14 cellular contexts compared by ENCODE assay signal in genomic region chr12:12408265-12408690, GRCh38. TPM values are rescaled to one million over a fixed set of nuclear protein-coding genes. Genes with fewer than 3 reads are reported as not detected.
DNase-seq lines count a peak whose midpoint lies in the region; ATAC-seq lines count a peak whose summit lies in the region.
"Had no signal": no experiment of that assay in that cellular context is flagged by ENCODE, and none has a peak within 500 bp of the region (broad histone marks: within the 10 kb centered on the region; RNA-seq: fewer than 3 reads in every experiment).

No MANE protein-coding gene starts in this region.

- intact Hi-C loops in activated T-helper 1 cell treated with anti-CD3 and anti-CD28 coated beads, Interleukin-12 subunit alpha, Interleukin-12 subunit beta, Interleukin-2, Interleukin-4 antibody, amounts not matched to agents 30 ng/mL and 10 ng/mL and 1 ng/mL, durations not matched to agents 14 hours and 24 hours and 36 hours (cut with micrococcal nuclease): loop anchor here (1.0 kb wide), 1 partner anchor 23 kb away; no protein-coding TSS in a partner anchor

- peak overlapping the region; percentile 39 for H3K27ac Mint-ChIP-seq in activated T-cell treated with anti-CD3 and anti-CD28 coated beads, Interleukin-2, amount 50 U/mL, for 72 hours
- peak overlapping the region; percentile 77 for H3K27ac Mint-ChIP-seq in activated T-helper 1 cell treated with anti-CD3 and anti-CD28 coated beads, Interleukin-12 subunit alpha, Interleukin-12 subunit beta, Interleukin-2, Interleukin-4 antibody, amounts not matched to agents 30 ng/mL and 10 ng/mL and 1 ng/mL, durations not matched to agents 14 hours and 24 hours and 36 hours
- H3K27ac Mint-ChIP-seq in stimulated activated effector memory CD8-positive, alpha-beta T cell treated with anti-CD3 and anti-CD28 coated beads, Interleukin-12 subunit alpha, Interleukin-12 subunit beta, amount 100 ng/mL, for 72 hours: peak overlapping the region; percentile 0
- H3K27ac Mint-ChIP-seq: endodermal cell had no signal

- peak overlapping the region in 1 of 2 donors; percentile 2 for H3K4me3 Mint-ChIP-seq in activated T-cell treated with anti-CD3 and anti-CD28 coated beads, Interleukin-2, amount 50 U/mL, for 72 hours
- H3K4me3 Mint-ChIP-seq in activated T-helper 1 cell treated with anti-CD3 and anti-CD28 coated beads, Interleukin-12 subunit alpha, Interleukin-12 subunit beta, Interleukin-2, Interleukin-4 antibody, amounts not matched to agents 30 ng/mL and 10 ng/mL and 1 ng/mL, durations not matched to agents 14 hours and 24 hours and 36 hours: no peak overlapping the region
- H3K4me3 Mint-ChIP-seq in stimulated activated effector memory CD8-positive, alpha-beta T cell treated with anti-CD3 and anti-CD28 coated beads, Interleukin-12 subunit alpha, Interleukin-12 subunit beta, amount 100 ng/mL, for 72 hours: no peak overlapping the region
- H3K4me3 Mint-ChIP-seq: endodermal cell had no signal

- peak in 1 of 2 donors; percentile 67 for ATAC-seq in activated T-cell treated with anti-CD3 and anti-CD28 coated beads, Interleukin-2, amount 50 U/mL, for 72 hours (replicated peaks in 1 of 2)
- peak; percentile 70 for ATAC-seq in HG02981 (IDR thresholded peaks at IDR 0.05; ENCODE audit: unreplicated experiment)
- ATAC-seq in stimulated activated effector memory CD8-positive, alpha-beta T cell treated with anti-CD3 and anti-CD28 coated beads, Interleukin-12 subunit alpha, Interleukin-12 subunit beta, amount 100 ng/mL, for 72 hours: peak; percentile 87

- peaks cover 26% of the 10 kb centered on the region for H3K4me1 Mint-ChIP-seq in activated T-cell treated with anti-CD3 and anti-CD28 coated beads, Interleukin-2, amount 50 U/mL, for 72 hours (ENCODE audit: low read depth)
- peaks cover 26% of the 10 kb centered on the region for H3K4me1 Mint-ChIP-seq in activated T-helper 1 cell treated with anti-CD3 and anti-CD28 coated beads, Interleukin-12 subunit alpha, Interleukin-12 subunit beta, Interleukin-2, Interleukin-4 antibody, amounts not matched to agents 30 ng/mL and 10 ng/mL and 1 ng/mL, durations not matched to agents 14 hours and 24 hours and 36 hours (ENCODE audit: low read depth)
- peaks cover 21% of the 10 kb centered on the region for H3K4me1 Mint-ChIP-seq in stimulated activated effector memory CD8-positive, alpha-beta T cell treated with anti-CD3 and anti-CD28 coated beads, Interleukin-12 subunit alpha, Interleukin-12 subunit beta, amount 100 ng/mL, for 72 hours

- no peaks in the 10 kb centered on the region for H3K27me3 Mint-ChIP-seq in activated T-cell treated with anti-CD3 and anti-CD28 coated beads, Interleukin-2, amount 50 U/mL, for 72 hours (ENCODE audit: low read depth)
- H3K27me3 Mint-ChIP-seq in activated T-helper 1 cell treated with anti-CD3 and anti-CD28 coated beads, Interleukin-12 subunit alpha, Interleukin-12 subunit beta, Interleukin-2, Interleukin-4 antibody, amounts not matched to agents 30 ng/mL and 10 ng/mL and 1 ng/mL, durations not matched to agents 14 hours and 24 hours and 36 hours (ENCODE audit: insufficient read depth): no peaks in the 10 kb centered on the region

- DNase-seq in activated T-cell treated with anti-CD3 and anti-CD28 coated beads, Interleukin-2, amount 50 U/mL, for 72 hours: no peak
- DNase-seq in activated T-cell treated with anti-CD3 and anti-CD28 coated beads for 4 hours (no peak), middle frontal gyrus (ENCODE audit: extremely low spot score, low spot score) (no peak), NCI-H128 (lab: John Stamatoyannopoulos, UW; ENCODE audit: unreplicated experiment) (no peak), amniotic stem cell (lab: John Stamatoyannopoulos, UW) (no peak)
- DNase-seq in activated T-helper 1 cell treated with anti-CD3 and anti-CD28 coated beads, Interleukin-12 subunit alpha, Interleukin-12 subunit beta, Interleukin-2, Interleukin-4 antibody, amounts not matched to agents 30 ng/mL and 10 ng/mL and 1 ng/mL, durations not matched to agents 14 hours and 24 hours and 36 hours (ENCODE audit: low spot score): no peak
- DNase-seq in stimulated activated effector memory CD8-positive, alpha-beta T cell treated with anti-CD3 and anti-CD28 coated beads, Interleukin-12 subunit alpha, Interleukin-12 subunit beta, amount 100 ng/mL, for 72 hours (ENCODE audit: low spot score in 2 of 2): no peak
- DNase-seq: caudate nucleus; endodermal cell; NCI-H187; NCI-H524; posterior cingulate gyrus; stimulated activated naive CD4-positive, alpha-beta T cell treated with Interleukin-2 at 50 U/mL for 16 hours had no signal

- H3K36me3 Mint-ChIP-seq in activated T-cell treated with anti-CD3 and anti-CD28 coated beads, Interleukin-2, amount 50 U/mL, for 72 hours (ENCODE audit: insufficient read depth in 2 of 2): peaks cover 8 to 13% of the 10 kb centered on the region in 2 donors
- peaks cover 33% of the 10 kb centered on the region for H3K36me3 Mint-ChIP-seq in activated T-helper 1 cell treated with anti-CD3 and anti-CD28 coated beads, Interleukin-12 subunit alpha, Interleukin-12 subunit beta, Interleukin-2, Interleukin-4 antibody, amounts not matched to agents 30 ng/mL and 10 ng/mL and 1 ng/mL, durations not matched to agents 14 hours and 24 hours and 36 hours (ENCODE audit: low read depth)
- H3K36me3 Mint-ChIP-seq in stimulated activated effector memory CD8-positive, alpha-beta T cell treated with anti-CD3 and anti-CD28 coated beads, Interleukin-12 subunit alpha, Interleukin-12 subunit beta, amount 100 ng/mL, for 72 hours: no peaks in the 10 kb centered on the region

- peaks cover 0 to 2% of the 10 kb centered on the region in 2 donors for H3K9me3 Mint-ChIP-seq in activated T-cell treated with anti-CD3 and anti-CD28 coated beads, Interleukin-2, amount 50 U/mL, for 72 hours
- H3K9me3 Mint-ChIP-seq in activated T-helper 1 cell treated with anti-CD3 and anti-CD28 coated beads, Interleukin-12 subunit alpha, Interleukin-12 subunit beta, Interleukin-2, Interleukin-4 antibody, amounts not matched to agents 30 ng/mL and 10 ng/mL and 1 ng/mL, durations not matched to agents 14 hours and 24 hours and 36 hours: peaks cover 6% of the 10 kb centered on the region
- H3K9me3 Mint-ChIP-seq in stimulated activated effector memory CD8-positive, alpha-beta T cell treated with anti-CD3 and anti-CD28 coated beads, Interleukin-12 subunit alpha, Interleukin-12 subunit beta, amount 100 ng/mL, for 72 hours: no peaks in the 10 kb centered on the region

RNA-seq across cellular contexts. Expression of gene BORCS5, which starts 51.4 kb away (rescaled TPM):
- total RNA-seq in activated T-cell treated with anti-CD3 and anti-CD28 coated beads, Interleukin-2, amount 50 U/mL, for 72 hours: 10 to 100 TPM; 37.7 to 44.9 TPM
- 34.5 and 39.6 TPM in 2 replicates for total RNA-seq in activated T-helper 1 cell treated with anti-CD3 and anti-CD28 coated beads, Interleukin-12 subunit alpha, Interleukin-12 subunit beta, Interleukin-2, Interleukin-4 antibody, amounts not matched to agents 30 ng/mL and 10 ng/mL and 1 ng/mL, durations not matched to agents 14 hours and 24 hours and 36 hours

RNA-seq across cellular contexts. Expression of gene MANSC1, which starts 58.2 kb away (rescaled TPM):
- 1 to 10 TPM in 1 of 2 donors, under 1 TPM in 1; 0.65 to 1.5 TPM for total RNA-seq in activated T-cell treated with anti-CD3 and anti-CD28 coated beads, Interleukin-2, amount 50 U/mL, for 72 hours
- 0.83 and 1.4 TPM in 2 replicates for total RNA-seq in activated T-helper 1 cell treated with anti-CD3 and anti-CD28 coated beads, Interleukin-12 subunit alpha, Interleukin-12 subunit beta, Interleukin-2, Interleukin-4 antibody, amounts not matched to agents 30 ng/mL and 10 ng/mL and 1 ng/mL, durations not matched to agents 14 hours and 24 hours and 36 hours

Comparison
In these comparisons a context has a peak if more than half of its experiments do, and no peak if none do; other contexts are left out.
1. H3K27ac Mint-ChIP-seq: peak in every context shown above with its lines; median percentile 77 in activated T-helper 1 cell treated with anti-CD3 and anti-CD28 coated beads, Interleukin-12 subunit alpha, Interleukin-12 subunit beta, Interleukin-2, Interleukin-4 antibody, amounts not matched to agents 30 ng/mL and 10 ng/mL and 1 ng/mL, durations not matched to agents 14 hours and 24 hours and 36 hours; 39 in activated T-cell treated with anti-CD3 and anti-CD28 coated beads, Interleukin-2, amount 50 U/mL, for 72 hours; 0 in stimulated activated effector memory CD8-positive, alpha-beta T cell treated with anti-CD3 and anti-CD28 coated beads, Interleukin-12 subunit alpha, Interleukin-12 subunit beta, amount 100 ng/mL, for 72 hours.